In genomic region chr18:31486165-31486564, GRCh38 we compare ENCODE assay signal across 20 cellular contexts. TPM values are rescaled to one million over a fixed set of nuclear protein-coding genes. Genes with fewer than 3 reads are reported as not detected.
DNase-seq lines count a peak whose midpoint lies in the region; ATAC-seq, FAIRE-seq and TF ChIP-seq lines count a peak whose summit lies in the region.
"Had no signal": no experiment of that assay in that cellular context is flagged by ENCODE, and none has a peak within 500 bp of the region (broad histone marks: within the 10 kb centered on the region; RNA-seq: fewer than 3 reads in every experiment).

No MANE protein-coding gene starts in this region.

- no peaks in the 10 kb centered on the region for H3K79me2 ChIP-seq in astrocyte (ENCODE audit: insufficient read depth, low read length)

- H2AFZ ChIP-seq in astrocyte (ENCODE audit: low read depth, low read length), result no peak overlapping the region

- no peaks in the 10 kb centered on the region for H3K9me3 Mint-ChIP-seq in astrocyte (ENCODE audit: unreplicated experiment)
- no peaks in the 10 kb centered on the region for H3K9me3 Mint-ChIP-seq in activated naive CD4-positive, alpha-beta T cell treated with anti-CD3 and anti-CD28 coated beads for 36 hours

- no peak overlapping the region for H3K4me3 ChIP-seq in astrocyte (ENCODE audit: insufficient read depth, low read depth, low read length)
- H3K4me3 ChIP-seq: MG63 had no signal

- ATAC-seq in foreskin keratinocyte (peak; percentile 63), omental fat pad (ENCODE audit: low FRiP score) (peak; percentile 58)

- H3K27me3 Mint-ChIP-seq in astrocyte (ENCODE audit: low read depth, unreplicated experiment), result no peaks in the 10 kb centered on the region
- H3K27me3 Mint-ChIP-seq in activated naive CD4-positive, alpha-beta T cell treated with anti-CD3 and anti-CD28 coated beads for 36 hours (ENCODE audit: low read depth), result peaks cover 7% of the 10 kb centered on the region

- no peaks in the 10 kb centered on the region for H3K9me3 ChIP-seq in astrocyte (ENCODE audit: insufficient read depth, low read depth, low read length)
- H3K9me3 ChIP-seq: MG63 had no signal

- H3K27ac ChIP-seq in astrocyte (ENCODE audit: low read depth, low read length), result no peak overlapping the region
- peak overlapping the region; percentile 92 for H3K27ac ChIP-seq in foreskin keratinocyte
- H3K27ac ChIP-seq: KMS-11 had no signal

- peak; percentile 55 for DNase-seq in ELF-1 (ENCODE audit: low read depth, low spot score)
- DNase-seq in astrocyte (ENCODE audit: low read depth), result peak; percentile 59
- DNase-seq in foreskin keratinocyte, result peak; percentile 76 to 90
- DNase-seq in omental fat pad (ENCODE audit: low spot score), result no peak
- DNase-seq in NCI-H1930 (lab: John Stamatoyannopoulos, UW), result no peak
- no peak for DNase-seq in NCI-H526 (lab: John Stamatoyannopoulos, UW)
- DNase-seq in NCI-H774 (lab: John Stamatoyannopoulos, UW), result no peak
- DNase-seq in activated naive CD4-positive, alpha-beta T cell treated with anti-CD3 and anti-CD28 coated beads for 36 hours, result no peak
- DNase-seq: C1 segment of cervical spinal cord, DMS 273 treated with DMSO at 0.1 percent for 48 hours, GOT3, MG63, NCI-H1105, NCI-H1694 treated with DMSO at 0.1 percent for 48 hours, NCI-H446, SIG-M5 had no signal

- H3K36me3 Mint-ChIP-seq in astrocyte (ENCODE audit: low read depth, unreplicated experiment), result no peaks in the 10 kb centered on the region
- H3K36me3 Mint-ChIP-seq in activated naive CD4-positive, alpha-beta T cell treated with anti-CD3 and anti-CD28 coated beads for 36 hours (ENCODE audit: low read depth), result no peaks in the 10 kb centered on the region

- no peak overlapping the region for H3K4me2 ChIP-seq in astrocyte (ENCODE audit: low read length)
- H3K4me2 ChIP-seq: KMS-11 had no signal

- no peak overlapping the region for H3K27ac Mint-ChIP-seq in astrocyte (ENCODE audit: unreplicated experiment)
- no peak overlapping the region for H3K27ac Mint-ChIP-seq in activated naive CD4-positive, alpha-beta T cell treated with anti-CD3 and anti-CD28 coated beads for 36 hours

- H3K27me3 ChIP-seq in astrocyte (ENCODE audit: insufficient read depth, low read length) (no peaks in the 10 kb centered on the region), foreskin keratinocyte (no peaks in the 10 kb centered on the region)
- H3K27me3 ChIP-seq: MG63 had no signal

- TF ChIP-seq CTCF in astrocyte (IDR thresholded peaks at IDR 0.05; ENCODE audit: insufficient read depth, low read depth, low read length) (no peak), foreskin keratinocyte (conservative IDR thresholded peaks at IDR 0.05) (no peak), omental fat pad (IDR thresholded peaks at IDR 0.05) (no peak)

- H3K4me1 Mint-ChIP-seq in astrocyte (ENCODE audit: low read depth, unreplicated experiment), result peaks cover 36% of the 10 kb centered on the region
- H3K4me1 Mint-ChIP-seq in activated naive CD4-positive, alpha-beta T cell treated with anti-CD3 and anti-CD28 coated beads for 36 hours (ENCODE audit: low read depth), result peaks cover 4% of the 10 kb centered on the region

- H3K4me3 Mint-ChIP-seq in astrocyte (ENCODE audit: unreplicated experiment), result no peak overlapping the region
- no peak overlapping the region for H3K4me3 Mint-ChIP-seq in activated naive CD4-positive, alpha-beta T cell treated with anti-CD3 and anti-CD28 coated beads for 36 hours

- CTCF ChIA-PET in activated naive CD4-positive, alpha-beta T cell treated with anti-CD3 and anti-CD28 coated beads for 36 hours (lab: Charles Lee), result no interaction called here

- peaks cover 9% of the 10 kb centered on the region for H3K4me1 ChIP-seq in astrocyte (ENCODE audit: insufficient read depth, low read length)
- H3K4me1 ChIP-seq in foreskin keratinocyte, result peaks cover 63% of the 10 kb centered on the region

- FAIRE-seq in astrocyte (lab: Jason Lieb, UNC), result no peak
- FAIRE-seq: A204.1, RCC 7860 had no signal

- no peak overlapping the region for H3K9ac ChIP-seq in astrocyte (ENCODE audit: low read length)
- H3K9ac ChIP-seq: KMS-11 had no signal

- H3K36me3 ChIP-seq in astrocyte (ENCODE audit: insufficient read depth, low read length), result no peaks in the 10 kb centered on the region
- H3K36me3 ChIP-seq: MG63 had no signal

- intact Hi-C loops in activated naive CD4-positive, alpha-beta T cell treated with anti-CD3 and anti-CD28 coated beads for 36 hours (cut with micrococcal nuclease), result no loop called here

- H4K20me1 ChIP-seq in astrocyte (ENCODE audit: insufficient read depth, low read length), result no peaks in the 10 kb centered on the region

RNA-seq across cellular contexts. Expression of gene DSG2, which starts 11.8 kb away (rescaled TPM):
- 154 and 168 TPM in 2 replicates for total RNA-seq in astrocyte
- total RNA-seq in foreskin keratinocyte, result 142 and 144 TPM in 2 replicates
- polyA plus RNA-seq in foreskin keratinocyte, result 28.0 and 35.4 TPM in 2 replicates
- 10 to 100 TPM; 33.5 to 75.2 (median 42.2) TPM for total RNA-seq in omental fat pad
- total RNA-seq in activated naive CD4-positive, alpha-beta T cell treated with anti-CD3 and anti-CD28 coated beads for 36 hours, result under 1 TPM; 0.45 to 0.49 TPM

RNA-seq across cellular contexts. Expression of gene DSG3, which starts 38.6 kb away (rescaled TPM):
- 0.29 and 0.64 TPM in 2 replicates for total RNA-seq in astrocyte
- total RNA-seq in foreskin keratinocyte, result 73.1 and 102 TPM in 2 replicates
- polyA plus RNA-seq in foreskin keratinocyte, result 18.4 and 20.3 TPM in 2 replicates
- total RNA-seq in omental fat pad, result not detected
- total RNA-seq in activated naive CD4-positive, alpha-beta T cell treated with anti-CD3 and anti-CD28 coated beads for 36 hours, result not detected
- total RNA-seq: Daoy had no signal

Comparison
In these comparisons a context has a peak if more than half of its experiments do, and no peak if none do; other contexts are left out.
1. DNase-seq: peak in ELF-1 (single experiment), astrocyte (single experiment) and foreskin keratinocyte (2 of 2); none in omental fat pad (single experiment), NCI-H1930 (0 of 2), NCI-H526 (0 of 2), NCI-H774 (single experiment) and activated naive CD4-positive, alpha-beta T cell treated with anti-CD3 and anti-CD28 coated beads for 36 hours (single experiment).
2. RNA of gene DSG2, which starts 11.8 kb away (total RNA-seq): 154 to 168 TPM in astrocyte, 142 to 144 TPM in foreskin keratinocyte and 33.5 to 75.2 TPM in omental fat pad; 0.45 to 0.49 TPM in activated naive CD4-positive, alpha-beta T cell treated with anti-CD3 and anti-CD28 coated beads for 36 hours; every median in the first group is over 10 times any median in the second.
3. RNA of gene DSG3, which starts 38.6 kb away (total RNA-seq): 73.1 to 102 TPM in foreskin keratinocyte; 0.29 to 0.64 TPM in astrocyte, not detected in omental fat pad and not detected in activated naive CD4-positive, alpha-beta T cell treated with anti-CD3 and anti-CD28 coated beads for 36 hours; every median in the first group is over 10 times any median in the second.